Comparison of ENCODE assay signal across 10 cellular contexts in the genomic region with DNA sequence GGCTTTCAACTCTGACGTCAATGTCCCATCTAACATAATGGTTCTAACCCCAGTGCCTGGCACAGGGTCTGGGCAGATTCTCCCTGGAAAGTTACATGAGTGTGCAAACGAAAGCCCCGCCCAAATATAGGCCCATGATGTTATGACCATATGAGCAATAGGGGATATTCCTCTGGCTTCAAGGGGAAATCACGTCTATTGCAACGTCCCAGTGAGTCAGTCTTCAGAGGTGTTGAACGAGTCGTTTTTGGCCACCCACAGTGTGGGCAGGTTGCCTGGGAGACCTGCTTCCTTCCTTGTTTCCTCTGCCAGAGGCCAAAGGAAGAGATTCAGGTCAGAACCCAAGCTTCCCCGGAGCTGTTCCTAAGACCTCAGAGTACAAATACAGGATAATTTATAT. TPM values are rescaled to one million over a fixed set of nuclear protein-coding genes. Genes with fewer than 3 reads are reported as not detected.
DNase-seq lines count a peak whose midpoint lies in the region; ATAC-seq, FAIRE-seq and TF ChIP-seq lines count a peak whose summit lies in the region.
"Had no signal": no experiment of that assay in that cellular context is flagged by ENCODE, and none has a peak within 500 bp of the region (broad histone marks: within the 10 kb centered on the region; RNA-seq: fewer than 3 reads in every experiment).

No MANE protein-coding gene starts in this region.

- no peaks in the 10 kb centered on the region for H3K9me2 ChIP-seq in Karpas-422 (replicated peaks; ENCODE audit: insufficient read depth, low read length)

- H4K20me1 ChIP-seq in smooth muscle cell (ENCODE audit: low read depth) (no peaks in the 10 kb centered on the region), Karpas-422 (ENCODE audit: insufficient read depth, low read depth, low read length) (no peaks in the 10 kb centered on the region)

- peak; percentile 28 for FAIRE-seq in GM19239 (lab: Jason Lieb, UNC)

- H3K4me3 ChIP-seq in smooth muscle cell = no peak overlapping the region
- H3K4me3 ChIP-seq in Karpas-422 (ENCODE audit: low read length) = no peak overlapping the region

- intact Hi-C loops in posterior vena cava (cut with DNase I) = no loop called here

- no peak overlapping the region for H2AFZ ChIP-seq in smooth muscle cell (ENCODE audit: low read depth)
- H2AFZ ChIP-seq in Karpas-422 (ENCODE audit: low read length) = no peak overlapping the region

- no peaks in the 10 kb centered on the region for H3K79me2 ChIP-seq in smooth muscle cell (ENCODE audit: low read depth)
- no peaks in the 10 kb centered on the region for H3K79me2 ChIP-seq in Karpas-422 (ENCODE audit: low read length)

- H3K27me3 ChIP-seq in smooth muscle cell (ENCODE audit: low read depth) (peaks cover 7% of the 10 kb centered on the region), Karpas-422 (ENCODE audit: low read length) (no peaks in the 10 kb centered on the region)

- no peaks in the 10 kb centered on the region for H3K36me3 ChIP-seq in smooth muscle cell (ENCODE audit: low read depth)
- H3K36me3 ChIP-seq in Karpas-422 (ENCODE audit: insufficient read depth, low read length) = no peaks in the 10 kb centered on the region

- ATAC-seq in GM18909 (IDR thresholded peaks at IDR 0.05; ENCODE audit: poor library complexity, unreplicated experiment) = no peak
- ATAC-seq: left ventricle myocardium superior had no signal

- H3K4me2 ChIP-seq in smooth muscle cell (no peak overlapping the region), Karpas-422 (ENCODE audit: low read depth, low read length, poor library complexity, severe bottlenecking) (no peak overlapping the region)

- 68% methylated on average over 8 of the region's 8 CpGs for WGBS in smooth muscle cell (ENCODE audit: low lambda C conversion rate)

- no peak for DNase-seq in GM19239 (ENCODE audit: insufficient read length, low spot score)
- peak; percentile 62 for DNase-seq in NCI-H460 (ENCODE audit: extremely low read depth, low read depth)
- peak; percentile 65 for DNase-seq in activated gamma-delta T cell treated with anti-CD3 and anti-CD28 coated beads, Interleukin-2, amount 50 U/mL, for 16 hours (ENCODE audit: low read depth)
- peak; percentile 80 for DNase-seq in stimulated activated CD4-positive, alpha-beta T cell treated with anti-CD3 and anti-CD28 coated beads, Interleukin-4, amount 100 ng/mL, for 24 hours
- DNase-seq in smooth muscle cell (lab: John Stamatoyannopoulos, UW; ENCODE audit: unreplicated experiment) = no peak
- no peak for DNase-seq in Karpas-422
- no peak for DNase-seq in posterior vena cava (ENCODE audit: low spot score)
- DNase-seq: left ventricle myocardium superior, NCI-H1436 treated with DMSO at 0.1 percent for 48 hours had no signal

- H3K27ac ChIP-seq in smooth muscle cell (ENCODE audit: low read depth) (no peak overlapping the region), Karpas-422 (ENCODE audit: low read length) (no peak overlapping the region)

- H3F3A ChIP-seq in smooth muscle cell (ENCODE audit: low read depth) = no peaks in the 10 kb centered on the region

- H3K9me3 ChIP-seq in smooth muscle cell (replicated peaks; ENCODE audit: low read depth) (peaks cover under 1% of the 10 kb centered on the region), Karpas-422 (ENCODE audit: low read length) (no peaks in the 10 kb centered on the region)

- no peak for TF ChIP-seq CTCF in smooth muscle cell (IDR thresholded peaks at IDR 0.05; ENCODE audit: borderline replicate concordance, insufficient read depth, poor library complexity, severe bottlenecking)

- H3K4me1 ChIP-seq in smooth muscle cell (ENCODE audit: low read depth) (no peaks in the 10 kb centered on the region), Karpas-422 (ENCODE audit: low read length) (no peaks in the 10 kb centered on the region)

- H3K9ac ChIP-seq in smooth muscle cell (ENCODE audit: low read depth) (no peak overlapping the region), Karpas-422 (ENCODE audit: low read length) (no peak overlapping the region)

RNA-seq across cellular contexts. Expression of a gene that starts 30.3 kb away (rescaled TPM):
- total RNA-seq in NCI-H460 (2014; rRNA removed; shearing (Covaris generic)) = 0.35 TPM in 2 replicates
- polyA plus RNA-seq in NCI-H460 (2014; cell fraction: nucleus; rRNA removed) = 0.39 TPM in 1 of 2 replicates, not detected in the other
- total RNA-seq in smooth muscle cell (0.27 TPM in 1 of 2 replicates, not detected in the other), posterior vena cava (10 to 100 TPM; 15.2 to 18.0 TPM)
- polyA plus RNA-seq in smooth muscle cell = not detected in 2 replicates
- not detected in 2 replicates for total RNA-seq in Karpas-422 (2014; rRNA removed; shearing (Covaris generic); ENCODE audit: low replicate concordance)

Comparison
In these comparisons a context has a peak if more than half of its experiments do, and no peak if none do; other contexts are left out.
1. DNase-seq: peak in NCI-H460 (single experiment), activated gamma-delta T cell treated with anti-CD3 and anti-CD28 coated beads, Interleukin-2, amount 50 U/mL, for 16 hours (single experiment) and stimulated activated CD4-positive, alpha-beta T cell treated with anti-CD3 and anti-CD28 coated beads, Interleukin-4, amount 100 ng/mL, for 24 hours (single experiment); none in GM19239 (single experiment), smooth muscle cell (single experiment), Karpas-422 (single experiment) and posterior vena cava (single experiment).
2. RNA of a gene that starts 30.3 kb away (total RNA-seq): 15.2 to 18.0 TPM in posterior vena cava; 0.35 TPM in NCI-H460, 0.27 TPM in smooth muscle cell and not detected in Karpas-422; every median in the first group is over 10 times any median in the second.